8 cellular contexts compared by ENCODE assay signal in genomic region chr3:185864767-185865166, GRCh38.
"Had no signal": no experiment of that assay in that cellular context is flagged by ENCODE, and none has a peak within 500 bp of the region (broad histone marks: within the 10 kb centered on the region; RNA-seq: fewer than 3 reads in every experiment).

No MANE protein-coding gene starts in this region.

- DNase-seq: GDM1, GF-D8 had no signal

- ATAC-seq: GM12878 had no signal

- FAIRE-seq: G401.6, GM12878, GM12891, GM12892, GM18507, GM19239 had no signal

- H3K4me3 ChIP-seq: GM12878 had no signal
